In genomic region chr2:17901246-17901645, GRCh38 we compare ENCODE assay signal across 13 cellular contexts. TPM values are rescaled to one million over a fixed set of nuclear protein-coding genes. Genes with fewer than 3 reads are reported as not detected.
DNase-seq lines count a peak whose midpoint lies in the region; ATAC-seq, FAIRE-seq and TF ChIP-seq lines count a peak whose summit lies in the region.
"Had no signal": no experiment of that assay in that cellular context is flagged by ENCODE, and none has a peak within 500 bp of the region (broad histone marks: within the 10 kb centered on the region; RNA-seq: fewer than 3 reads in every experiment).

No MANE protein-coding gene starts in this region.

- TF ChIP-seq RAD21 in HepG2 (CRISPR knock-in tag; IDR thresholded peaks at IDR 0.05), result no peak

- H3K4me2 ChIP-seq in HepG2 (ENCODE audit: low read depth, low read length), result no peak overlapping the region

- H2AFZ ChIP-seq in HepG2 (ENCODE audit: low read length), result no peak overlapping the region
- H2AFZ ChIP-seq: parathyroid adenoma had no signal

- H3K36me3 ChIP-seq in HepG2 (replicated peaks in 1 of 2; ENCODE audit: control insufficient read depth in 1 of 2, insufficient read depth in 2 of 2, low read length in 2 of 2) (no peaks in the 10 kb centered on the region), adrenal gland (replicated peaks in 1 of 2) (no peaks in the 10 kb centered on the region)

- no peaks in the 10 kb centered on the region for H3K4me1 ChIP-seq in HepG2 (ENCODE audit: insufficient read depth, low read length)
- H3K4me1 ChIP-seq in adrenal gland (replicated peaks in 1 of 2), result no peaks in the 10 kb centered on the region
- H3K4me1 ChIP-seq: parathyroid adenoma had no signal

- H3K4me3 ChIP-seq in HepG2 (replicated peaks in 1 of 3; ENCODE audit: insufficient read depth in 1 of 3, low read depth in 2 of 3, low read length in 3 of 3) (no peak overlapping the region), adrenal gland (no peak overlapping the region)

- TF ChIP-seq EP300 in HepG2 (IDR thresholded peaks at IDR 0.05; ENCODE audit: low read depth in 2 of 2, low read length in 2 of 2), result no peak
- TF ChIP-seq EP300 in HepG2 (CRISPR knock-in tag; IDR thresholded peaks at IDR 0.05; ENCODE audit: borderline replicate concordance), result no peak

- TF ChIP-seq POLR2A in HepG2 (IDR thresholded peaks at IDR 0.05; ENCODE audit: insufficient read depth in 1 of 2, low read depth in 2 of 2, low read length in 2 of 2) (no peak), adrenal gland (IDR thresholded peaks at IDR 0.05) (no peak)

- H3K9me3 ChIP-seq in HepG2 (ENCODE audit: low read length), result no peaks in the 10 kb centered on the region
- H3K9me3 ChIP-seq in adrenal gland (replicated peaks in 1 of 3), result no peaks in the 10 kb centered on the region

- FAIRE-seq in HepG2 (lab: Jason Lieb, UNC), result no peak

- WGBS in HepG2 (ENCODE audit: low lambda C conversion rate), result 5% methylated on average over 5 of the region's 5 CpGs
- WGBS in adrenal gland, 4 donors, result 38 to 58% (median 56%) methylated on average over 5 of the region's 5 CpGs

- DNase-seq in NCI-H2081 (lab: John Stamatoyannopoulos, UW) (peak; percentile 14 to 49), NCI-H2081 treated with DMSO at 0.1 percent for 48 hours (lab: John Stamatoyannopoulos, UW) (no peak), NCI-H1694 treated with DMSO at 0.1 percent for 48 hours (lab: John Stamatoyannopoulos, UW) (peak; percentile 85), RPMI7951 (ENCODE audit: low read depth) (peak; percentile 77), HepG2 (ENCODE audit: low spot score) (no peak), adrenal gland (no peak)
- DNase-seq: NCI-H226, T-cell had no signal

- H4K20me1 ChIP-seq in HepG2 (ENCODE audit: insufficient read depth, low read length), result no peaks in the 10 kb centered on the region

- no peak for TF ChIP-seq CTCF in HepG2 (CRISPR knock-in tag; IDR thresholded peaks at IDR 0.05)
- TF ChIP-seq CTCF in adrenal gland (IDR thresholded peaks at IDR 0.05), result no peak

- no peak overlapping the region for H3K9ac ChIP-seq in HepG2 (ENCODE audit: insufficient read depth, low read depth, low read length)
- H3K9ac ChIP-seq: parathyroid adenoma had no signal

- H3K27me3 ChIP-seq in HepG2 (ENCODE audit: control insufficient read depth in 1 of 2, insufficient read depth in 2 of 2, low read length in 2 of 2) (no peaks in the 10 kb centered on the region), adrenal gland (no peaks in the 10 kb centered on the region)

- in situ Hi-C loops in HepG2 (cut with HindIII; ENCODE audit: extremely low pct_ligation_motif_present, low pct_unique_long_range_greater_than_20kb), result no loop called here

- H3K27ac ChIP-seq in HepG2 (ENCODE audit: extremely low read length, insufficient read depth, low read length) (no peak overlapping the region), adrenal gland (no peak overlapping the region)
- H3K27ac ChIP-seq: 22Rv1, HL-60, parathyroid adenoma had no signal

- CTCF ChIA-PET in HepG2 (lab: Yijun Ruan, JAX; ENCODE audit: low intra/inter-chr PET ratio, low total read pairs), result no interaction called here

- H3K79me2 ChIP-seq in HepG2 (ENCODE audit: insufficient read depth, low read length), result no peaks in the 10 kb centered on the region
- H3K79me2 ChIP-seq: parathyroid adenoma had no signal

- POLR2A ChIA-PET in HepG2 (lab: Yijun Ruan, JAX), result no interaction called here

- BruUV-seq in HepG2 (replicated peaks; lab: Mats Ljungman, UMichigan), result no TSS peak

- ATAC-seq in HepG2, result no peak; the same call in 2 of the 3 replicates
- no peak for ATAC-seq in GM18870 (IDR thresholded peaks at IDR 0.05; ENCODE audit: unreplicated experiment)
- ATAC-seq in HG02938 (IDR thresholded peaks at IDR 0.05; ENCODE audit: unreplicated experiment), result no peak
- ATAC-seq: T-cell had no signal

- intact Hi-C loops in HepG2 (cut with micrococcal nuclease; ENCODE audit: unreplicated experiment), result no loop called here
- intact Hi-C loops in adrenal gland (cut with DNase I), result no loop called here

TF ChIP-seq in HepG2, 621 proteins besides CTCF, POLR2A, EP300 and RAD21:
- no peak for TF ChIP-seq ZNF678 (CRISPR knock-in tag; IDR thresholded peaks at IDR 0.05)
- TF ChIP-seq LCORL (IDR thresholded peaks at IDR 0.05), result peak; percentile 56; the same call in 1 of the 2 replicates
- TF ChIP-seq LCORL (CRISPR knock-in tag; IDR thresholded peaks at IDR 0.05), result no peak

RNA-seq across cellular contexts. Expression of gene KCNS3, which starts 22.8 kb away (rescaled TPM):
- total RNA-seq in RPMI7951 (2014; rRNA removed; shearing (Covaris generic)), result 44.5 and 52.8 TPM in 2 replicates
- not detected in 2 replicates for total RNA-seq in HepG2 (2016; rRNA removed; fragmentation: Illumina TruSeq; extraction: Trizol)
- total RNA-seq in HepG2 (2016; cell fraction: cytosol; rRNA removed; fragmentation: Illumina TruSeq; extraction: Trizol; ENCODE audit: low read depth), result not detected in 2 replicates
- total RNA-seq in HepG2 (2016; cell fraction: insoluble cytoplasmic fraction; rRNA removed; fragmentation: Illumina TruSeq; extraction: Trizol), result 0.09 TPM in 1 of 2 replicates, not detected in the other
- not detected in 2 replicates for total RNA-seq in HepG2 (2016; cell fraction: membrane; rRNA removed; fragmentation: Illumina TruSeq; extraction: Trizol)
- total RNA-seq in HepG2 (2016; cell fraction: nucleus; rRNA removed; fragmentation: Illumina TruSeq; extraction: Trizol), result not detected in 2 replicates
- polyA plus RNA-seq in HepG2 (2011; rRNA removed), result not detected in 2 replicates
- polyA plus RNA-seq in HepG2 (2011; cell fraction: cytosol; rRNA removed), result not detected in 2 replicates
- not detected in 2 replicates for polyA plus RNA-seq in HepG2 (2011; cell fraction: nucleus; rRNA removed)
- not detected in 2 replicates for polyA plus RNA-seq in HepG2 (2012)
- polyA plus RNA-seq in HepG2 (2016; cell fraction: cytosol; fragmentation: Illumina TruSeq; extraction: Trizol; ENCODE audit: low read depth), result not detected in 2 replicates
- polyA plus RNA-seq in HepG2 (2016; cell fraction: insoluble cytoplasmic fraction; fragmentation: Illumina TruSeq; extraction: Trizol; ENCODE audit: low read depth), result not detected in 2 replicates
- polyA plus RNA-seq in HepG2 (2016; cell fraction: membrane; fragmentation: Illumina TruSeq; extraction: Trizol; ENCODE audit: low read depth), result not detected in 2 replicates
- polyA plus RNA-seq in HepG2 (2016; cell fraction: nucleus; fragmentation: Illumina TruSeq; extraction: Trizol; ENCODE audit: insufficient read depth, low read depth), result not detected in 2 replicates
- polyA minus RNA-seq in HepG2 (2011; rRNA and poly(A)+ RNA removed; ENCODE audit: low replicate concordance), result not detected in 2 replicates
- polyA minus RNA-seq in HepG2 (2011; cell fraction: cytosol; rRNA and poly(A)+ RNA removed), result not detected in 2 replicates
- polyA minus RNA-seq in HepG2 (2011; cell fraction: nucleus; rRNA and poly(A)+ RNA removed), result not detected in 2 replicates
- 1 to 10 TPM in 6 of 8 donors, under 1 TPM in 2; 0.50 to 4.3 (median 1.6) TPM for total RNA-seq in adrenal gland
- polyA plus RNA-seq in adrenal gland, result 1 to 10 TPM in 2 of 3 donors, under 1 TPM in 1; 0.88 to 3.3 (median 1.8) TPM

Comparison
In these comparisons a context has a peak if more than half of its experiments do, and no peak if none do; other contexts are left out.
1. DNase-seq: peak in NCI-H2081 (2 of 2), NCI-H1694 treated with DMSO at 0.1 percent for 48 hours (single experiment) and RPMI7951 (single experiment); none in NCI-H2081 treated with DMSO at 0.1 percent for 48 hours (single experiment), HepG2 (single experiment) and adrenal gland (0 of 7).